24 cellular contexts compared by ENCODE assay signal in genomic region chr3:58657036-58657435, GRCh38. TPM values are rescaled to one million over a fixed set of nuclear protein-coding genes. Genes with fewer than 3 reads are reported as not detected.
"Had no signal": no experiment of that assay in that cellular context is flagged by ENCODE, and none has a peak within 500 bp of the region (broad histone marks: within the 10 kb centered on the region; RNA-seq: fewer than 3 reads in every experiment).

No MANE protein-coding gene starts in this region.

- H3K9me3 Mint-ChIP-seq: activated naive CD4-positive, alpha-beta T cell treated with anti-CD3 and anti-CD28 coated beads, Interleukin-2, amount 50 U/mL, for 24 hours; activated T-cell treated with anti-CD3 and anti-CD28 coated beads, Interleukin-2, amount 50 U/mL, for 24 hours; T-helper 1 cell treated with Interleukin-12 subunit alpha and Interleukin-12 subunit beta and Interleukin-4 antibody, amounts not matched to agents 30 μg/mL and 1 μg/mL, for 36 hours had no signal

- DNase-seq: activated CD4-positive, alpha-beta T cell treated with anti-CD3 and anti-CD28 coated beads for 48 hours; activated CD4-positive, alpha-beta T cell treated with anti-CD3 and anti-CD28 coated beads, Interleukin-2, amount 50 U/mL, for 4 hours; activated CD4-positive, CD25-positive, alpha-beta regulatory T cell treated with anti-CD3 and anti-CD28 coated beads, Interleukin-2, amount 50 U/mL, for 72 hours; activated CD8-positive, alpha-beta memory T cell treated with anti-CD3 and anti-CD28 coated beads, Interleukin-2, amount 10 ng/mL, durations not matched to agents 7 days and 5 days; activated effector memory CD4-positive, alpha-beta T cell treated with Interleukin-2 at 50 U/mL for 16 hours; activated naive CD4-positive, alpha-beta T cell; activated T-cell treated with anti-CD3 and anti-CD28 coated beads, Interleukin-2, amount 50 U/mL, for 24 hours; MM.1S; NCI-H1105 treated with DMSO at 0.1 percent for 48 hours; NCI-H1436 treated with DMSO at 0.1 percent for 48 hours; NCI-H187; NCI-H2081; NCI-H510A treated with DMSO at 0.1 percent for 48 hours; NCI-H69; NK-92 treated with Interleukin-12 subunit alpha and Interleukin-12 subunit beta, amount 100 ng/mL, for 24 hours; SHP77 had no signal

- H3K4me3 ChIP-seq: ascending aorta, body of pancreas had no signal

- H3K4me1 Mint-ChIP-seq: activated CD8-positive, alpha-beta memory T cell treated with anti-CD3 and anti-CD28 coated beads, Interleukin-2, amount 10 ng/mL, durations not matched to agents 7 days and 5 days; activated naive CD4-positive, alpha-beta T cell treated with anti-CD3 and anti-CD28 coated beads, Interleukin-2, amount 50 U/mL, for 24 hours had no signal

- H3K27ac ChIP-seq: ascending aorta, KMS-11 had no signal

- H3K9me3 ChIP-seq: ascending aorta, body of pancreas had no signal

- H3K36me3 Mint-ChIP-seq: activated CD8-positive, alpha-beta memory T cell treated with anti-CD3 and anti-CD28 coated beads, Interleukin-2, amount 10 ng/mL, durations not matched to agents 7 days and 5 days; activated naive CD4-positive, alpha-beta T cell treated with anti-CD3 and anti-CD28 coated beads, Interleukin-2, amount 50 U/mL, for 24 hours; WTC11 had no signal

- ATAC-seq: activated CD8-positive, alpha-beta memory T cell treated with anti-CD3 and anti-CD28 coated beads, Interleukin-2, amount 10 ng/mL, durations not matched to agents 7 days and 5 days; WTC11 had no signal

- H3K4me1 ChIP-seq: ascending aorta had no signal

- H3K4me3 Mint-ChIP-seq: activated CD8-positive, alpha-beta memory T cell treated with anti-CD3 and anti-CD28 coated beads, Interleukin-2, amount 10 ng/mL, durations not matched to agents 7 days and 5 days; activated naive CD4-positive, alpha-beta T cell treated with anti-CD3 and anti-CD28 coated beads, Interleukin-2, amount 50 U/mL, for 24 hours; activated T-cell treated with anti-CD3 and anti-CD28 coated beads, Interleukin-2, amount 50 U/mL, for 24 hours; activated T-helper 1 cell treated with anti-CD3 and anti-CD28 coated beads, Interleukin-12 subunit alpha, Interleukin-12 subunit beta, Interleukin-2, Interleukin-4 antibody, amounts not matched to agents 30 ng/mL and 10 ng/mL and 1 ng/mL, durations not matched to agents 14 hours and 24 hours and 36 hours; T-helper 1 cell treated with Interleukin-12 subunit alpha and Interleukin-12 subunit beta and Interleukin-4 antibody, amounts not matched to agents 30 μg/mL and 1 μg/mL, for 36 hours; WTC11 had no signal

- H3K36me3 ChIP-seq: ascending aorta had no signal

- H3K27me3 ChIP-seq: ascending aorta, body of pancreas had no signal

- H3K27ac Mint-ChIP-seq: activated CD8-positive, alpha-beta memory T cell treated with anti-CD3 and anti-CD28 coated beads, Interleukin-2, amount 10 ng/mL, durations not matched to agents 7 days and 5 days; activated naive CD4-positive, alpha-beta T cell treated with anti-CD3 and anti-CD28 coated beads, Interleukin-2, amount 50 U/mL, for 24 hours; activated T-cell treated with anti-CD3 and anti-CD28 coated beads, Interleukin-2, amount 50 U/mL, for 24 hours; activated T-helper 1 cell treated with anti-CD3 and anti-CD28 coated beads, Interleukin-12 subunit alpha, Interleukin-12 subunit beta, Interleukin-2, Interleukin-4 antibody, amounts not matched to agents 30 ng/mL and 10 ng/mL and 1 ng/mL, durations not matched to agents 14 hours and 24 hours and 36 hours; T-helper 1 cell treated with Interleukin-12 subunit alpha and Interleukin-12 subunit beta and Interleukin-4 antibody, amounts not matched to agents 30 μg/mL and 1 μg/mL, for 36 hours; WTC11 had no signal

RNA-seq across cellular contexts. Expression of gene FAM3D, which starts 9.5 kb away (rescaled TPM):
- total RNA-seq: activated CD8-positive, alpha-beta memory T cell treated with anti-CD3 and anti-CD28 coated beads, Interleukin-2, amount 10 ng/mL, durations not matched to agents 7 days and 5 days; activated T-helper 1 cell treated with anti-CD3 and anti-CD28 coated beads, Interleukin-12 subunit alpha, Interleukin-12 subunit beta, Interleukin-2, Interleukin-4 antibody, amounts not matched to agents 30 ng/mL and 10 ng/mL and 1 ng/mL, durations not matched to agents 14 hours and 24 hours and 36 hours; ascending aorta; SK-MEL-5 had no signal
